In the genomic region with DNA sequence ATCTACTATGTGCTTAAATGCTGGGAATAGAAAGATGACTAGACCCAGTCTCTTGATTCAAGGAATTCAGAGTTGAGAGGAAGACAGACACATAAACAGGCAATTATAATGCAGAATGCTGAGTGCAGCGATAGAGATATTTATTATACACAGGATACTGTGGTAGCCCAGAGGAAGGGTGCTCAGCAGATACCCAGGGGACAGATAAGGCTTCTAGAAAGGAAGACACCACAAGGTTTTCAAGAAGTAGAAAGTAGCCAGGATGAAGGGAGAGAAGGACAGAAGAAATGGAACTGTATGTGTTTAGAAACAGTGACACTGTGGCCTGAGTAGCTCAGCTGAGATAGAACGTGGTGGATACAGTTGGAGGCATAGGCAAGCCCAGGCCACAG, we compare ENCODE assay signal across 18 cellular contexts.
DNase-seq lines count a peak whose midpoint lies in the region; ATAC-seq and TF ChIP-seq lines count a peak whose summit lies in the region.
"Had no signal": no experiment of that assay in that cellular context is flagged by ENCODE, and none has a peak within 500 bp of the region (broad histone marks: within the 10 kb centered on the region; RNA-seq: fewer than 3 reads in every experiment).

No MANE protein-coding gene starts in this region.

- H3K36me3 ChIP-seq in heart left ventricle (peaks cover 0 to 25% (median 0%) of the 10 kb centered on the region in 9 donors), tibial artery (peaks cover 58 to 78% (median 68%) of the 10 kb centered on the region in 3 donors), endodermal cell (ENCODE audit: control insufficient read depth, insufficient read depth, low read length) (no peaks in the 10 kb centered on the region)

- no peak for TF ChIP-seq CTCF in heart left ventricle (IDR thresholded peaks at IDR 0.05)
- TF ChIP-seq CTCF in tibial artery (IDR thresholded peaks at IDR 0.05), result no peak
- TF ChIP-seq CTCF in endodermal cell (conservative IDR thresholded peaks at IDR 0.05), result no peak

- H3K4me1 Mint-ChIP-seq in T-cell (peaks cover 27 to 41% (median 31%) of the 10 kb centered on the region in 3 donors), endodermal cell (peaks cover 33% of the 10 kb centered on the region)

- H3K4me3 Mint-ChIP-seq in T-cell (peak overlapping the region in 1 of 3 donors; percentile 2), endodermal cell (no peak overlapping the region)
- H3K4me3 Mint-ChIP-seq: HFFc6 had no signal

- intact Hi-C loops in heart left ventricle (cut with DNase I) (no loop called here), right cardiac atrium (cut with DNase I) (no loop called here), tibial artery (cut with DNase I; ENCODE audit: low total_unique reads) (no loop called here)

- H3K36me3 Mint-ChIP-seq in T-cell (no peaks in the 10 kb centered on the region), endodermal cell (ENCODE audit: low read depth) (no peaks in the 10 kb centered on the region)

- H3K9me3 ChIP-seq in heart left ventricle, result no peaks in the 10 kb centered on the region
- H3K9me3 ChIP-seq in right cardiac atrium (ENCODE audit: control insufficient read depth, low read length), result no peaks in the 10 kb centered on the region
- no peaks in the 10 kb centered on the region for H3K9me3 ChIP-seq in tibial artery
- no peaks in the 10 kb centered on the region for H3K9me3 ChIP-seq in endodermal cell (ENCODE audit: control insufficient read depth, low read length)
- H3K9me3 ChIP-seq: suprapubic skin had no signal

- H3K27me3 Mint-ChIP-seq in T-cell (no peaks in the 10 kb centered on the region), endodermal cell (ENCODE audit: insufficient read depth) (peaks cover 48% of the 10 kb centered on the region)

- DNase-seq in heart left ventricle (no peak), right cardiac atrium (no peak), T-cell (no peak), tibial artery (no peak), NCI-H526 treated with DMSO at 0.1 percent for 48 hours (lab: John Stamatoyannopoulos, UW) (no peak), endodermal cell (no peak), NCI-H748 (lab: John Stamatoyannopoulos, UW; ENCODE audit: unreplicated experiment) (no peak)
- DNase-seq in central memory CD4-positive, alpha-beta T cell, result peak; percentile 19
- DNase-seq: activated CD4-positive, alpha-beta T cell treated with anti-CD3 and anti-CD28 coated beads, Interleukin-2, amount 50 U/mL, for 48 hours; aorta; HFFc6; MV-4-11; NCI-H2029 treated with DMSO at 0.1 percent for 48 hours; SIG-M5; stimulated activated CD4-positive, alpha-beta T cell treated with anti-CD3 and anti-CD28 coated beads, Interleukin-4, amount 100 ng/mL, for 24 hours; T-helper 9 cell had no signal

- 51 to 69% (median 60%) methylated on average over 2 of the region's 2 CpGs for WGBS in heart left ventricle, 4 donors
- WGBS in right cardiac atrium, result 75% methylated on average over 2 of the region's 2 CpGs
- WGBS in endodermal cell (ENCODE audit: insufficient coverage in 1 of 2, insufficient read length in 1 of 2), 2 experiments, result 95 to 100% methylated on average over 2 of the region's 2 CpGs

- H3K27ac Mint-ChIP-seq in T-cell (peak overlapping the region; percentile 4 to 65), endodermal cell (no peak overlapping the region)
- H3K27ac Mint-ChIP-seq: HFFc6 had no signal

- H3K27ac ChIP-seq in heart left ventricle (peak overlapping the region in 9 of 12 donors; percentile 56 to 81 (median 75)), right cardiac atrium (ENCODE audit: low read length) (no peak overlapping the region), tibial artery (peak overlapping the region; percentile 2 to 9), endodermal cell (ENCODE audit: low read depth, low read length) (no peak overlapping the region)
- H3K27ac ChIP-seq: suprapubic skin had no signal

- H3K9me3 Mint-ChIP-seq in T-cell (no peaks in the 10 kb centered on the region), endodermal cell (no peaks in the 10 kb centered on the region)
- H3K9me3 Mint-ChIP-seq: HFFc6 had no signal

- POLR2A ChIA-PET in T-cell (lab: Charles Lee), result no interaction called here

- H3K4me3 ChIP-seq in heart left ventricle (no peak overlapping the region), right cardiac atrium (ENCODE audit: low read length) (no peak overlapping the region), tibial artery (no peak overlapping the region), endodermal cell (ENCODE audit: low read length) (no peak overlapping the region)
- H3K4me3 ChIP-seq: GM12878, suprapubic skin had no signal

- CTCF ChIA-PET in T-cell (lab: Charles Lee), result no interaction called here

- ATAC-seq in heart left ventricle, result no peak
- ATAC-seq in right cardiac atrium, result no peak
- peak; percentile 72 to 90 (median 78) for ATAC-seq in T-cell (replicated peaks in 1 of 4)
- ATAC-seq: GM12878 had no signal

- no peak for TF ChIP-seq POLR2A in heart left ventricle (IDR thresholded peaks at IDR 0.05)

- H3K27me3 ChIP-seq in heart left ventricle (no peaks in the 10 kb centered on the region), right cardiac atrium (ENCODE audit: control insufficient read depth, insufficient read depth) (no peaks in the 10 kb centered on the region), tibial artery (no peaks in the 10 kb centered on the region), endodermal cell (ENCODE audit: control insufficient read depth, insufficient read depth, low read length, poor library complexity, severe bottlenecking) (peaks cover 35% of the 10 kb centered on the region)
- H3K27me3 ChIP-seq: suprapubic skin had no signal

- H3K9ac ChIP-seq in endodermal cell (ENCODE audit: extremely low read depth, low read length, poor library complexity, severe bottlenecking), result no peak overlapping the region

- H3K4me1 ChIP-seq in heart left ventricle (peaks cover 26 to 98% (median 65%) of the 10 kb centered on the region in 12 donors), right cardiac atrium (ENCODE audit: control insufficient read depth, insufficient read depth, low read length) (peaks cover 44% of the 10 kb centered on the region), tibial artery (peaks cover 0 to 100% (median 76%) of the 10 kb centered on the region in 4 donors), endodermal cell (ENCODE audit: control insufficient read depth, insufficient read depth, low read length) (peaks cover 35% of the 10 kb centered on the region)

Comparison
In these comparisons a context has a peak if more than half of its experiments do, and no peak if none do; other contexts are left out.
1. H3K27ac ChIP-seq: peak in heart left ventricle (9 of 12) and tibial artery (2 of 2); none in right cardiac atrium (single experiment) and endodermal cell (single experiment).
2. ATAC-seq: peak in T-cell (4 of 4); none in heart left ventricle (0 of 4) and right cardiac atrium (0 of 2).